ENCODE assay signal across 18 cellular contexts in the genomic region with DNA sequence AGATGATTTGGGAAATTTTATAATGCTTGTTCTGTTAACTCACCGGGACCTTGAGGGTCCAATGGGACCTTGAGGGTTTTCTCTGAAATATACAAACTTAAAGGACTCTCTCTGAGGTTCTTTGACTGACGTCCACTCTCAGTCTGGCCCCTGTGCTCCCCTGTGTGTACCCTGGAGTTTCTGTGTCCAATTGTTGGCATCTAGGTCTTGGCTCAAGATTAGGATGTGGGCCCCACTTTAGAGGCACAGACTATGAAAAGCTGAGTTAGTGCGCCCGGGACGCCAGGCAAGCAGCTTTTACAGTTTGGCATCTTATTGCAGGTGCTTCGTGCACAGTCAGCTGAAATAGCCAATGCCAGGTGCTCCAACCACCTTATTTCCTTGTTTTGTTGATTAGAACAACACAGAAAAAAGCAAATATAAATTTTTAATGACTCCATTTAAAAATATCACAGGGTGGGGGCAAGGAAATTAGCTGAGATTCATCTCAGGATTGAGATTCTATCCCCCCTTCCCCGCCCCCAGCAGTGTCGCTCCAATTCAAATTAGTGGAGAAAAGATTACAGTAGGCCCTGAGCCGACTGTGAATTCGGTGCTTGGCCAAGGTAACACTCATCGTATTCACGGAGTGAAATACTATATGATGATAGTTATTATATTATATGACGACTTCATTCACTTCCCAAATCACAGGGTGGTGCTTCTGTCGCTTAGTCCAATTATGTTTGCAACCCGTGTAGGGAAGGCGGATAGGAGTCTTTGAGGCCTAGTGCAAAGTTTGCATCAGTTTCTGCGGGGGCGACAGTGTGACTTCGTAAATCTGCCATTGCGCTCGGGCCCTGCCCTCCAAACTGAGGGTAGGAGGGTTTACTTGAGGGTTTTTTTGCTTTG. TPM values are rescaled to one million over a fixed set of nuclear protein-coding genes. Genes with fewer than 3 reads are reported as not detected.
DNase-seq lines count a peak whose midpoint lies in the region; ATAC-seq and TF ChIP-seq lines count a peak whose summit lies in the region.
"Had no signal": no experiment of that assay in that cellular context is flagged by ENCODE, and none has a peak within 500 bp of the region (broad histone marks: within the 10 kb centered on the region; RNA-seq: fewer than 3 reads in every experiment).

No MANE protein-coding gene starts in this region.

- H3K79me1 ChIP-seq in mesenchymal stem cell (replicated peaks; ENCODE audit: low read length, poor library complexity, severe bottlenecking) = no peaks in the 10 kb centered on the region

- CTCF ChIA-PET in Caco-2 (lab: Charles Lee) (no interaction called here), HEK293T (lab: Yijun Ruan, JAX) (no interaction called here)

- no peak for DNase-seq in Caco-2
- DNase-seq in H7 = peak; percentile 51
- peak; percentile 50 for DNase-seq in RPMI8226
- DNase-seq in HEK293T (ENCODE audit: extremely low spot score) = no peak
- DNase-seq in mesenchymal stem cell = no peak
- DNase-seq: C1 segment of cervical spinal cord; esophagus squamous epithelium; heart right ventricle; left ventricle myocardium superior; NCI-H1694; SJCRH30; stimulated activated naive CD4-positive, alpha-beta T cell had no signal

- no peak overlapping the region for H3K18ac ChIP-seq in mesenchymal stem cell (ENCODE audit: low read depth in 1 of 2, low read length in 2 of 2)

- no peak overlapping the region for H2BK5ac ChIP-seq in mesenchymal stem cell (ENCODE audit: low read depth, low read length, poor library complexity, severe bottlenecking)

- H4K91ac ChIP-seq in mesenchymal stem cell (ENCODE audit: low read length) = no peak overlapping the region

- no peak overlapping the region for H3K27ac ChIP-seq in iPS-20b (ENCODE audit: low read length)
- H3K27ac ChIP-seq in mesenchymal stem cell (ENCODE audit: low read length, poor library complexity, severe bottlenecking) = no peak overlapping the region
- H3K27ac ChIP-seq: esophagus squamous epithelium, heart right ventricle, neutrophil, SJCRH30 had no signal

- H3K9ac ChIP-seq in iPS-20b (ENCODE audit: low read depth, low read length) = no peak overlapping the region
- no peak overlapping the region for H3K9ac ChIP-seq in mesenchymal stem cell (ENCODE audit: low read length)

- H2BK15ac ChIP-seq in mesenchymal stem cell (ENCODE audit: low read depth, poor library complexity, severe bottlenecking) = no peak overlapping the region

- H3K4me1 ChIP-seq in Caco-2 = no peaks in the 10 kb centered on the region
- H3K4me1 ChIP-seq in iPS-20b (ENCODE audit: insufficient read depth, low read length) = peaks cover 15% of the 10 kb centered on the region; the same call in 1 of the 2 replicates
- peaks cover 38% of the 10 kb centered on the region for H3K4me1 ChIP-seq in mesenchymal stem cell (ENCODE audit: control insufficient read depth, insufficient read depth, low read depth, low read length)
- H3K4me1 ChIP-seq: SJCRH30 had no signal

- no peaks in the 10 kb centered on the region for H3K9me3 ChIP-seq in Caco-2
- no peaks in the 10 kb centered on the region; the same call in 1 of the 2 replicates for H3K9me3 ChIP-seq in iPS-20b (ENCODE audit: insufficient read depth, low read depth, low read length)
- no peaks in the 10 kb centered on the region for H3K9me3 ChIP-seq in mesenchymal stem cell (ENCODE audit: control insufficient read depth, low read length)
- H3K9me3 ChIP-seq: esophagus squamous epithelium, heart right ventricle, neutrophil, SJCRH30 had no signal

- no peaks in the 10 kb centered on the region for H3K4me1 Mint-ChIP-seq in Caco-2 (ENCODE audit: low read depth, unreplicated experiment)

- H3K36me3 ChIP-seq in Caco-2 (ENCODE audit: control insufficient read depth, insufficient read depth, low read length) (no peaks in the 10 kb centered on the region), H7 (replicated peaks; ENCODE audit: control insufficient read depth, insufficient read depth, low read length) (no peaks in the 10 kb centered on the region), iPS-20b (ENCODE audit: insufficient read depth, low read depth, low read length) (no peaks in the 10 kb centered on the region), mesenchymal stem cell (ENCODE audit: control insufficient read depth in 1 of 2, insufficient read depth in 2 of 2, low read depth in 1 of 2, low read length in 2 of 2) (peaks cover 0 to 3% of the 10 kb centered on the region in 2 experiments)
- H3K36me3 ChIP-seq: esophagus squamous epithelium, heart right ventricle, neutrophil, SJCRH30 had no signal

- H2BK120ac ChIP-seq in mesenchymal stem cell (ENCODE audit: low read depth, low read length) = no peak overlapping the region

- H3K4ac ChIP-seq in mesenchymal stem cell (ENCODE audit: low read depth in 1 of 2, low read length in 2 of 2) = no peak overlapping the region

- H3K4me3 Mint-ChIP-seq in Caco-2 (ENCODE audit: unreplicated experiment) = peak overlapping the region; percentile 82

- no peak overlapping the region for H2BK12ac ChIP-seq in mesenchymal stem cell (ENCODE audit: low read length in 2 of 2)

- H3K9me3 Mint-ChIP-seq in Caco-2 (ENCODE audit: unreplicated experiment) = no peaks in the 10 kb centered on the region

- no peak for ATAC-seq in GM18498 (IDR thresholded peaks at IDR 0.05; ENCODE audit: unreplicated experiment)
- no peak for ATAC-seq in GM18868 (IDR thresholded peaks at IDR 0.05; ENCODE audit: unreplicated experiment)
- ATAC-seq: left ventricle myocardium superior had no signal

- H3K27ac Mint-ChIP-seq in Caco-2 (ENCODE audit: unreplicated experiment) = no peak overlapping the region

- intact Hi-C loops in Caco-2 (cut with micrococcal nuclease; ENCODE audit: unreplicated experiment) = no loop called here

- no peak overlapping the region for H4K8ac ChIP-seq in mesenchymal stem cell (ENCODE audit: low read length)

- peak overlapping the region in 1 of 2 experiments; percentile 59 for H3K23ac ChIP-seq in mesenchymal stem cell (ENCODE audit: low read length in 2 of 2)

- no TSS peak for BruUV-seq in Caco-2 (replicated peaks; lab: Mats Ljungman, UMichigan)

- no peak for TF ChIP-seq CTCF in Caco-2 (IDR thresholded peaks at IDR 0.05; ENCODE audit: insufficient read depth in 1 of 2, low read depth in 1 of 2, low read length in 1 of 2, severe bottlenecking in 1 of 2, unreplicated experiment in 1 of 2)

- peaks cover 14% of the 10 kb centered on the region for H3K27me3 Mint-ChIP-seq in Caco-2 (ENCODE audit: insufficient read depth, unreplicated experiment)

- H3K14ac ChIP-seq in mesenchymal stem cell (ENCODE audit: low read length in 2 of 2) = no peak overlapping the region

- no peak overlapping the region for H3K4me2 ChIP-seq in mesenchymal stem cell (ENCODE audit: low read length, poor library complexity, severe bottlenecking)

- H2AK5ac ChIP-seq in mesenchymal stem cell (ENCODE audit: low read length, severe bottlenecking) = no peak overlapping the region

- 6% methylated on average over 13 of the region's 21 CpGs for WGBS in mesenchymal stem cell

- POLR2A ChIA-PET in Caco-2 (lab: Charles Lee) (no interaction called here), HEK293T (lab: Yijun Ruan, JAX) (no interaction called here)

- no peak overlapping the region for H3K4me3 ChIP-seq in Caco-2 (ENCODE audit: low read depth, low read length)
- peak overlapping the region; percentile 54; the same call in 1 of the 2 replicates for H3K4me3 ChIP-seq in H7 (ENCODE audit: insufficient read depth, low read depth, low read length)
- H3K4me3 ChIP-seq in iPS-20b (ENCODE audit: low read length) = peak overlapping the region; percentile 51; the same call in 1 of the 2 replicates
- no peak overlapping the region for H3K4me3 ChIP-seq in mesenchymal stem cell (ENCODE audit: insufficient read depth in 1 of 2, low read depth in 1 of 2, low read length in 2 of 2)
- H3K4me3 ChIP-seq: SJCRH30 had no signal

- H3K27me3 ChIP-seq in Caco-2 (replicated peaks; ENCODE audit: control insufficient read depth, insufficient read depth, low read length) (peaks cover 2% of the 10 kb centered on the region), H7 (ENCODE audit: control insufficient read depth, insufficient read depth, low read length) (peaks cover 80% of the 10 kb centered on the region), iPS-20b (ENCODE audit: insufficient read depth, low read length) (peaks cover 83% of the 10 kb centered on the region), mesenchymal stem cell (ENCODE audit: control insufficient read depth in 1 of 2, insufficient read depth in 1 of 2, low read length in 2 of 2) (peaks cover 65 to 79% of the 10 kb centered on the region in 2 experiments)
- H3K27me3 ChIP-seq: SJCRH30 had no signal

- H2AFZ ChIP-seq in mesenchymal stem cell (ENCODE audit: low read depth, low read length) = no peak overlapping the region

- no peaks in the 10 kb centered on the region for H3K36me3 Mint-ChIP-seq in Caco-2 (ENCODE audit: insufficient read depth, unreplicated experiment)

TF ChIP-seq in HEK293T, 16 proteins besides CTCF, POLR2A, EP300 and RAD21:
- TF ChIP-seq TARDBP (IDR thresholded peaks at IDR 0.05) (no peak), SP1 (IDR thresholded peaks at IDR 0.05) (no peak), ARNT (IDR thresholded peaks at IDR 0.05) (no peak), FOXM1 (IDR thresholded peaks at IDR 0.05; ENCODE audit: borderline replicate concordance) (no peak), LEF1 (IDR thresholded peaks at IDR 0.05; ENCODE audit: borderline replicate concordance) (no peak), BHLHE40 (IDR thresholded peaks at IDR 0.05; ENCODE audit: borderline replicate concordance) (no peak)

RNA-seq across cellular contexts. Expression of a gene that starts 4.3 kb away (rescaled TPM):
- total RNA-seq in Caco-2 (2022) = 1.7 TPM in 2 replicates
- total RNA-seq in H7 (2014; rRNA removed; shearing (Covaris generic)) = 0.15 TPM in 1 of 2 replicates, not detected in the other
- not detected for polyA plus RNA-seq in mesenchymal stem cell (2013, experiment 1 of 2)
- not detected for polyA plus RNA-seq in mesenchymal stem cell (2013, experiment 2 of 2)
- total RNA-seq: chondrocyte, heart right ventricle, left ventricle myocardium superior, SJCRH30, skeletal muscle tissue had no signal
- polyA plus RNA-seq: heart right ventricle had no signal

Comparison
In these comparisons a context has a peak if more than half of its experiments do, and no peak if none do; other contexts are left out.
1. DNase-seq: peak in H7 (single experiment) and RPMI8226 (single experiment); none in Caco-2 (0 of 2), HEK293T (single experiment) and mesenchymal stem cell (single experiment).
2. H3K4me3 ChIP-seq: peak in H7 (single experiment) and iPS-20b (single experiment); none in Caco-2 (single experiment) and mesenchymal stem cell (0 of 2).